Comparison of ENCODE assay signal across 34 cellular contexts in the genomic region with DNA sequence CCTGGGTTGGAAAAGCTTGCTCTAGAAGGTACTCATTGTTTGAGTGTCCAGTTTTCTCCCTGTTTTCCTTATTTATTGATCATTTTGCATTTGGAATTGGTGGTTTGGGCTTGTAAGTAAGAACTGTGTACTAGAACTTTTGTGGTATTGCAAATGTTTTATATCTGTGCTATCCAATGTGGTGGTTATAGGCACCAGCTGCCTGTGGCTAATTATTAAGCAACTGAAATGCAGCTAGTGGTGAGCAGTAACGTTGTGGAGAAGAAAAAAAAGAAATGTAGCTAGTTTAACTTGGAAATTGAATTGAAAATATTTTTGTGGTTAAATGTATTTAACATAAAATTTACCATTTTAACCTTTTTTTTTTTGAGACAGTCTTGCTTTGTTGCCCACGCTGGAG. TPM values are rescaled to one million over a fixed set of nuclear protein-coding genes. Genes with fewer than 3 reads are reported as not detected.
"Had no signal": no experiment of that assay in that cellular context is flagged by ENCODE, and none has a peak within 500 bp of the region (broad histone marks: within the 10 kb centered on the region; RNA-seq: fewer than 3 reads in every experiment).

No MANE protein-coding gene starts in this region.

- ATAC-seq: activated CD4-positive, alpha-beta T cell treated with anti-CD3 and anti-CD28 coated beads for 36 hours; activated CD4-positive, CD25-positive, alpha-beta regulatory T cell treated with anti-CD3 and anti-CD28 coated beads, Interleukin-2, amount 50 U/mL, for 24 hours; activated CD8-positive, alpha-beta T cell treated with anti-CD3 and anti-CD28 coated beads, Interleukin-2, amount 10 ng/mL, durations not matched to agents 7 days and 5 days; body of pancreas; K562; Panc1; WTC11 had no signal

- H3K4me3 ChIP-seq: ascending aorta, body of pancreas, breast epithelium, K562, SJSA1 had no signal

- H3K4me1 ChIP-seq: ascending aorta, body of pancreas, breast epithelium, SJSA1 had no signal

- DNase-seq: activated CD4-positive, alpha-beta T cell treated with anti-CD3 and anti-CD28 coated beads for 36 hours; activated CD4-positive, alpha-beta T cell treated with anti-CD3 and anti-CD28 coated beads, Interleukin-2, amount 10 ng/mL, durations not matched to agents 7 days and 5 days; activated CD4-positive, alpha-beta T cell treated with anti-CD3 and anti-CD28 coated beads, Interleukin-2, amount 50 U/mL, for 48 hours; activated CD8-positive, alpha-beta T cell treated with anti-CD3 and anti-CD28 coated beads, Interleukin-2, amount 10 ng/mL, durations not matched to agents 7 days and 5 days; activated gamma-delta T cell treated with Interleukin-2 at 50 U/mL for 16 hours; activated naive CD4-positive, alpha-beta T cell treated with anti-CD3 and anti-CD28 coated beads, Interleukin-2, amount 10 ng/mL, durations not matched to agents 7 days and 5 days; activated naive CD8-positive, alpha-beta T cell treated with anti-CD3 and anti-CD28 coated beads for 36 hours; activated T-cell treated with anti-CD3 and anti-CD28 coated beads, Interleukin-2, amount 50 U/mL, for 24 hours; amygdala; body of pancreas; cerebellar nuclear complex; NCI-H1048; NCI-H1105 treated with DMSO at 0.1 percent for 48 hours; NCI-H1436; NCI-H1694; NCI-H1930; NCI-H2081 treated with DMSO at 0.1 percent for 48 hours; NCI-H345; NCI-H524 treated with DMSO at 0.1 percent for 48 hours; SHP77 treated with DMSO at 0.1 percent for 48 hours; SK-N-SH had no signal

- H3K9ac ChIP-seq: SK-N-SH had no signal

- H3K4me3 Mint-ChIP-seq: activated CD4-positive, alpha-beta T cell treated with anti-CD3 and anti-CD28 coated beads for 36 hours; activated CD4-positive, alpha-beta T cell treated with anti-CD3 and anti-CD28 coated beads, Interleukin-2, amount 10 ng/mL, durations not matched to agents 7 days and 5 days; activated CD8-positive, alpha-beta T cell treated with anti-CD3 and anti-CD28 coated beads, Interleukin-2, amount 10 ng/mL, durations not matched to agents 7 days and 5 days; activated naive CD4-positive, alpha-beta T cell treated with anti-CD3 and anti-CD28 coated beads, Interleukin-2, amount 10 ng/mL, durations not matched to agents 7 days and 5 days; activated naive CD8-positive, alpha-beta T cell treated with anti-CD3 and anti-CD28 coated beads for 36 hours; activated T-cell treated with anti-CD3 and anti-CD28 coated beads, Interleukin-2, amount 50 U/mL, for 24 hours; activated T-helper 1 cell treated with anti-CD3 and anti-CD28 coated beads, Interleukin-12 subunit alpha, Interleukin-12 subunit beta, Interleukin-2, Interleukin-4 antibody, amounts not matched to agents 30 ng/mL and 10 ng/mL and 1 ng/mL, durations not matched to agents 14 hours and 24 hours and 36 hours; T-helper 1 cell treated with Interleukin-12 subunit alpha and Interleukin-12 subunit beta and Interleukin-4 antibody, amounts not matched to agents 30 μg/mL and 1 μg/mL, for 36 hours; T-helper 2 cell treated with Interferon-gamma antibody and Interleukin-4, amounts not matched to agents 5 μg/mL and 100 μg/mL, for 36 hours; WTC11 had no signal

- H3K9me3 Mint-ChIP-seq: activated T-cell treated with anti-CD3 and anti-CD28 coated beads, Interleukin-2, amount 50 U/mL, for 24 hours had no signal

- H3K27ac ChIP-seq: ascending aorta, body of pancreas, breast epithelium, SJSA1 had no signal

- H3K4me1 Mint-ChIP-seq: WTC11 had no signal

- H3K4me2 ChIP-seq: SK-N-SH had no signal

- H3K27me3 ChIP-seq: ascending aorta, body of pancreas, breast epithelium, SJSA1 had no signal

- H3K9me3 ChIP-seq: body of pancreas, breast epithelium, SJSA1 had no signal

- H3K27ac Mint-ChIP-seq: activated CD4-positive, alpha-beta T cell treated with anti-CD3 and anti-CD28 coated beads for 36 hours; activated CD4-positive, alpha-beta T cell treated with anti-CD3 and anti-CD28 coated beads, Interleukin-2, amount 10 ng/mL, durations not matched to agents 7 days and 5 days; activated CD8-positive, alpha-beta T cell treated with anti-CD3 and anti-CD28 coated beads, Interleukin-2, amount 10 ng/mL, durations not matched to agents 7 days and 5 days; activated naive CD4-positive, alpha-beta T cell treated with anti-CD3 and anti-CD28 coated beads, Interleukin-2, amount 10 ng/mL, durations not matched to agents 7 days and 5 days; activated naive CD8-positive, alpha-beta T cell treated with anti-CD3 and anti-CD28 coated beads for 36 hours; activated T-helper 1 cell treated with anti-CD3 and anti-CD28 coated beads, Interleukin-12 subunit alpha, Interleukin-12 subunit beta, Interleukin-2, Interleukin-4 antibody, amounts not matched to agents 30 ng/mL and 10 ng/mL and 1 ng/mL, durations not matched to agents 14 hours and 24 hours and 36 hours; T-helper 1 cell treated with Interleukin-12 subunit alpha and Interleukin-12 subunit beta and Interleukin-4 antibody, amounts not matched to agents 30 μg/mL and 1 μg/mL, for 36 hours; T-helper 2 cell treated with Interferon-gamma antibody and Interleukin-4, amounts not matched to agents 5 μg/mL and 100 μg/mL, for 36 hours; WTC11 had no signal

- H3K36me3 ChIP-seq: breast epithelium had no signal

- H3K27me3 Mint-ChIP-seq: activated CD4-positive, alpha-beta T cell treated with anti-CD3 and anti-CD28 coated beads for 36 hours; activated CD4-positive, alpha-beta T cell treated with anti-CD3 and anti-CD28 coated beads, Interleukin-2, amount 10 ng/mL, durations not matched to agents 7 days and 5 days; activated naive CD4-positive, alpha-beta T cell treated with anti-CD3 and anti-CD28 coated beads, Interleukin-2, amount 10 ng/mL, durations not matched to agents 7 days and 5 days; activated naive CD8-positive, alpha-beta T cell treated with anti-CD3 and anti-CD28 coated beads for 36 hours; activated T-cell treated with anti-CD3 and anti-CD28 coated beads, Interleukin-2, amount 50 U/mL, for 24 hours had no signal

RNA-seq across cellular contexts. Expression of gene MAPK13, which starts 50.7 kb away (rescaled TPM):
- total RNA-seq: SJSA1 had no signal

RNA-seq across cellular contexts. Expression of gene SLC26A8, which starts 55.2 kb away (rescaled TPM):
- total RNA-seq: activated CD4-positive, alpha-beta T cell treated with anti-CD3 and anti-CD28 coated beads for 36 hours; activated CD4-positive, alpha-beta T cell treated with anti-CD3 and anti-CD28 coated beads, Interleukin-2, amount 10 ng/mL, durations not matched to agents 7 days and 5 days; activated CD8-positive, alpha-beta T cell treated with anti-CD3 and anti-CD28 coated beads, Interleukin-2, amount 10 ng/mL, durations not matched to agents 7 days and 5 days; activated T-helper 1 cell treated with anti-CD3 and anti-CD28 coated beads, Interleukin-12 subunit alpha, Interleukin-12 subunit beta, Interleukin-2, Interleukin-4 antibody, amounts not matched to agents 30 ng/mL and 10 ng/mL and 1 ng/mL, durations not matched to agents 14 hours and 24 hours and 36 hours; ascending aorta; body of pancreas; K562; MCF 10A; NCI-H460; RPMI7951; SJSA1 had no signal
- polyA plus RNA-seq: K562, SK-N-SH had no signal
